8 cellular contexts compared by ENCODE assay signal in genomic region chr7:92528958-92529264, GRCh38. TPM values are rescaled to one million over a fixed set of nuclear protein-coding genes. Genes with fewer than 3 reads are reported as not detected.
DNase-seq lines count a peak whose midpoint lies in the region; ATAC-seq and TF ChIP-seq lines count a peak whose summit lies in the region.

No MANE protein-coding gene starts in this region.

- H3K79me2 ChIP-seq in SK-N-SH (ENCODE audit: insufficient read depth): peaks cover 69% of the 10 kb centered on the region

- H3K27me3 ChIP-seq in SK-N-SH (ENCODE audit: insufficient read depth): no peaks in the 10 kb centered on the region
- H3K27me3 ChIP-seq in gastroesophageal sphincter: no peaks in the 10 kb centered on the region

- H3K9me3 Mint-ChIP-seq in activated T-cell treated with anti-CD3 and anti-CD28 coated beads, Interleukin-2, amount 50 U/mL, for 24 hours: no peaks in the 10 kb centered on the region
- H3K9me3 Mint-ChIP-seq in stimulated activated naive B cell treated with anti-CD40 and anti-IgM and Interleukin-4, amounts not matched to agents 10 μg/mL and 1 μg/mL and 100 μg/mL, for 72 hours: no peaks in the 10 kb centered on the region

- TF ChIP-seq CTCF in SK-N-SH (IDR thresholded peaks at IDR 0.05) (no peak), gastroesophageal sphincter (IDR thresholded peaks at IDR 0.05) (no peak)

- H3K27ac ChIP-seq in SK-N-SH (ENCODE audit: low read depth in 2 of 2, low read length in 1 of 2): peak overlapping the region; percentile 65 to 94
- peak overlapping the region; percentile 40 to 89 (median 82) for H3K27ac ChIP-seq in gastroesophageal sphincter

- TF ChIP-seq EP300 in SK-N-SH (IDR thresholded peaks at IDR 0.05; ENCODE audit: borderline replicate concordance in 1 of 2, low read depth in 1 of 2, low read length in 1 of 2): no peak
- no peak for TF ChIP-seq EP300 in gastroesophageal sphincter (IDR thresholded peaks at IDR 0.05)

- H3K36me3 ChIP-seq in SK-N-SH (replicated peaks in 1 of 2; ENCODE audit: control insufficient read depth in 1 of 2, insufficient read depth in 2 of 2, low read length in 1 of 2) (peaks cover 30 to 35% of the 10 kb centered on the region in 2 experiments), gastroesophageal sphincter (peaks cover 2 to 43% of the 10 kb centered on the region in 2 donors)

- no peak for TF ChIP-seq POLR2A in gastroesophageal sphincter (IDR thresholded peaks at IDR 0.05)

- H3K4me1 Mint-ChIP-seq in activated T-cell treated with anti-CD3 and anti-CD28 coated beads, Interleukin-2, amount 50 U/mL, for 24 hours (ENCODE audit: low read depth): peaks cover 39% of the 10 kb centered on the region
- peaks cover 9 to 13% of the 10 kb centered on the region in 2 donors for H3K4me1 Mint-ChIP-seq in stimulated activated naive B cell treated with anti-CD40 and anti-IgM and Interleukin-4, amounts not matched to agents 10 μg/mL and 1 μg/mL and 100 μg/mL, for 72 hours

- H3K4me3 Mint-ChIP-seq in activated T-cell treated with anti-CD3 and anti-CD28 coated beads, Interleukin-2, amount 50 U/mL, for 24 hours: peak overlapping the region; percentile 95
- H3K4me3 Mint-ChIP-seq in stimulated activated naive B cell treated with anti-CD40 and anti-IgM and Interleukin-4, amounts not matched to agents 10 μg/mL and 1 μg/mL and 100 μg/mL, for 72 hours: peak overlapping the region; percentile 87 to 91

- no peaks in the 10 kb centered on the region for H3K9me2 ChIP-seq in SK-N-SH

- H3K4me3 ChIP-seq in SK-N-SH (ENCODE audit: low read depth in 2 of 2, low read length in 1 of 2) (peak overlapping the region; percentile 94 to 100), gastroesophageal sphincter (peak overlapping the region; percentile 68 to 93)

- H3K27me3 Mint-ChIP-seq in activated T-cell treated with anti-CD3 and anti-CD28 coated beads, Interleukin-2, amount 50 U/mL, for 24 hours: no peaks in the 10 kb centered on the region
- no peaks in the 10 kb centered on the region for H3K27me3 Mint-ChIP-seq in stimulated activated naive B cell treated with anti-CD40 and anti-IgM and Interleukin-4, amounts not matched to agents 10 μg/mL and 1 μg/mL and 100 μg/mL, for 72 hours

- H3K9ac ChIP-seq in SK-N-SH: peak overlapping the region; percentile 84

- H3K4me1 ChIP-seq in SK-N-SH (ENCODE audit: control insufficient read depth in 1 of 2, insufficient read depth in 2 of 2, low read depth in 1 of 2, low read length in 1 of 2) (peaks cover 5 to 13% of the 10 kb centered on the region in 2 experiments; a peak in 2 of 4 replicates), gastroesophageal sphincter (peaks cover 0 to 45% (median 11%) of the 10 kb centered on the region in 3 donors)

- H3K4me2 ChIP-seq in SK-N-SH: peak overlapping the region; percentile 94

- DNase-seq in activated T-cell treated with anti-CD3 and anti-CD28 coated beads, Interleukin-2, amount 50 U/mL, for 24 hours: no peak
- no peak for DNase-seq in activated T-cell treated with anti-CD3 and anti-CD28 coated beads, Interleukin-2, amount 50 U/mL, for 1 hour
- DNase-seq in SK-N-SH (no peak), Kasumi-1 (lab: John Stamatoyannopoulos, UW) (no peak), AG08396 (ENCODE audit: low spot score) (no peak), SHP77 treated with DMSO at 0.1 percent for 48 hours (lab: John Stamatoyannopoulos, UW) (no peak)
- DNase-seq in stimulated activated naive B cell treated with anti-CD40 and anti-IgM and Interleukin-4, amounts not matched to agents 10 μg/mL and 1 μg/mL and 100 μg/mL, for 72 hours: no peak

- no peak for ATAC-seq in gastroesophageal sphincter
- ATAC-seq in stimulated activated naive B cell treated with anti-CD40 and anti-IgM and Interleukin-4, amounts not matched to agents 10 μg/mL and 1 μg/mL and 100 μg/mL, for 72 hours (replicated peaks): peak; percentile 3

- peak overlapping the region; percentile 97 for H2AFZ ChIP-seq in SK-N-SH (ENCODE audit: low read depth)

- H3K9me3 ChIP-seq in SK-N-SH (no peaks in the 10 kb centered on the region), gastroesophageal sphincter (no peaks in the 10 kb centered on the region)

- CTCF ChIA-PET in SK-N-SH (lab: Yijun Ruan, JAX): interaction anchor here (0.6 to 2.0 kb wide), 21 partner anchors 10 to 531 kb away, joined by 3 to 15 read pairs (median 4); partner anchors contain the start of gene FAM133B

- no peak for TF ChIP-seq RAD21 in SK-N-SH (IDR thresholded peaks at IDR 0.05; ENCODE audit: low read length)

- H3F3A ChIP-seq in SK-N-SH (replicated peaks; ENCODE audit: insufficient read depth): no peaks in the 10 kb centered on the region

- POLR2A ChIA-PET in SK-N-SH (lab: Yijun Ruan, JAX): interaction anchor here (0.8 to 2.0 kb wide), 10 partner anchors 10 to 649 kb away, joined by 3 to 12 read pairs (median 4); partner anchors contain the start of genes ANKIB1, FAM133B, GATAD1 and KRIT1

- 1% methylated on average over 13 of the region's 13 CpGs for WGBS in SK-N-SH (ENCODE audit: low lambda C conversion rate)
- 0% methylated on average over 6 to 7 of the region's 13 CpGs for WGBS in gastroesophageal sphincter (ENCODE audit: low coverage in 1 of 2), 2 donors

- H3K36me3 Mint-ChIP-seq in activated T-cell treated with anti-CD3 and anti-CD28 coated beads, Interleukin-2, amount 50 U/mL, for 24 hours (ENCODE audit: low read depth): peaks cover 55% of the 10 kb centered on the region
- H3K36me3 Mint-ChIP-seq in stimulated activated naive B cell treated with anti-CD40 and anti-IgM and Interleukin-4, amounts not matched to agents 10 μg/mL and 1 μg/mL and 100 μg/mL, for 72 hours: peaks cover 18 to 27% of the 10 kb centered on the region in 2 donors

- H3K27ac Mint-ChIP-seq in activated T-cell treated with anti-CD3 and anti-CD28 coated beads, Interleukin-2, amount 50 U/mL, for 24 hours: peak overlapping the region; percentile 99
- H3K27ac Mint-ChIP-seq in stimulated activated naive B cell treated with anti-CD40 and anti-IgM and Interleukin-4, amounts not matched to agents 10 μg/mL and 1 μg/mL and 100 μg/mL, for 72 hours: peak overlapping the region; percentile 96

- no peaks in the 10 kb centered on the region for H4K20me1 ChIP-seq in SK-N-SH (ENCODE audit: insufficient read depth)

TF ChIP-seq in SK-N-SH, 30 proteins besides CTCF, POLR2A, EP300 and RAD21 (continues in another document):
- TF ChIP-seq GABPA (IDR thresholded peaks at IDR 0.05; ENCODE audit: low read depth) (no peak), ELF1 (IDR thresholded peaks at IDR 0.05) (no peak), MAX (IDR thresholded peaks at IDR 0.05; ENCODE audit: low read depth) (no peak), SMC3 (IDR thresholded peaks at IDR 0.05; ENCODE audit: low read depth, low read length) (no peak), TAF1 (IDR thresholded peaks at IDR 0.05; ENCODE audit: borderline replicate concordance, low read depth, low read length) (no peak), REST (IDR thresholded peaks at IDR 0.05; ENCODE audit: low read depth, low read length) (no peak), RCOR1 (IDR thresholded peaks at IDR 0.05; ENCODE audit: low read length) (no peak), TCF12 (IDR thresholded peaks at IDR 0.05) (no peak), EZH2phosphoT487 (IDR thresholded peaks at IDR 0.05; ENCODE audit: borderline replicate concordance, low read depth) (no peak)

RNA-seq across cellular contexts. Expression of gene RBM48, which starts 0.3 kb away (rescaled TPM):
- 4.7 and 6.4 TPM in 2 replicates for polyA plus RNA-seq in SK-N-SH (2012; rRNA removed)
- polyA plus RNA-seq in SK-N-SH (2012; cell fraction: cytosol; rRNA removed): 5.9 and 7.1 TPM in 2 replicates
- polyA plus RNA-seq in SK-N-SH (2012; cell fraction: nucleus; rRNA removed): 9.4 and 16.2 TPM in 2 replicates
- 10 to 100 TPM in 2 of 4 donors, 1 to 10 TPM in 2; 6.6 to 19.6 (median 10.8) TPM for total RNA-seq in gastroesophageal sphincter

RNA-seq across cellular contexts. Expression of gene PEX1, which starts 0.6 kb away (rescaled TPM):
- 16.0 and 24.9 TPM in 2 replicates for polyA plus RNA-seq in SK-N-SH (2012; rRNA removed)
- 12.1 and 13.0 TPM in 2 replicates for polyA plus RNA-seq in SK-N-SH (2012; cell fraction: cytosol; rRNA removed)
- 41.7 and 85.9 TPM in 2 replicates for polyA plus RNA-seq in SK-N-SH (2012; cell fraction: nucleus; rRNA removed)
- 10 to 100 TPM; 12.7 to 46.4 (median 18.2) TPM for total RNA-seq in gastroesophageal sphincter

RNA-seq across cellular contexts. Expression of gene ERVW-1, which starts 51.2 kb away (rescaled TPM):
- not detected in 2 replicates for polyA plus RNA-seq in SK-N-SH (2012; rRNA removed)
- not detected in 2 replicates for polyA plus RNA-seq in SK-N-SH (2012; cell fraction: cytosol; rRNA removed)
- 0.12 TPM in 1 of 2 replicates, not detected in the other for polyA plus RNA-seq in SK-N-SH (2012; cell fraction: nucleus; rRNA removed)
- total RNA-seq in gastroesophageal sphincter: not detected
